Comparison of ENCODE assay signal across 1 cellular context in genomic region chr4:184733654-184734524, GRCh38.
TF ChIP-seq lines count a peak whose summit lies in the region.

CENPU (minus strand) TSS chr4:184734096; CDS start chr4:184734062, 34 bp downstream.

TF ChIP-seq in HepG2, 621 proteins besides CTCF, POLR2A, EP300 and RAD21 (continued from another document and continues in another):
- TF ChIP-seq PRDM10 (CRISPR knock-in tag; IDR thresholded peaks at IDR 0.05; ENCODE audit: low read depth) (0 out of 2 replicates have a peak, but pooled peaks have one; percentile 62), BCL6 (CRISPR knock-in tag; IDR thresholded peaks at IDR 0.05) (peak; percentile 81; the same call in 1 of the 2 replicates), THYN1 (CRISPR knock-in tag; IDR thresholded peaks at IDR 0.05; ENCODE audit: borderline replicate concordance, low read depth) (no peak), MTA1 (CRISPR knock-in tag; IDR thresholded peaks at IDR 0.05; ENCODE audit: borderline replicate concordance) (peak; percentile 87; the same call in 1 of the 2 replicates), ZNF691 (CRISPR knock-in tag; IDR thresholded peaks at IDR 0.05; ENCODE audit: borderline replicate concordance, low read depth) (peak; percentile 91), MAZ (IDR thresholded peaks at IDR 0.05; ENCODE audit: borderline replicate concordance, low read depth, low read length) (peak; percentile 98), MAZ (CRISPR knock-in tag; IDR thresholded peaks at IDR 0.05; ENCODE audit: low read depth) (peak; percentile 97), ZNF441 (CRISPR knock-in tag; IDR thresholded peaks at IDR 0.05; ENCODE audit: borderline replicate concordance) (no peak; the same call in 1 of the 2 replicates), ZNF496 (CRISPR knock-in tag; IDR thresholded peaks at IDR 0.05; ENCODE audit: insufficient replicate concordance) (no peak), HNF4G (IDR thresholded peaks at IDR 0.05; ENCODE audit: borderline replicate concordance, low read depth, low read length) (peak; percentile 77; the same call in 1 of the 2 replicates), HNF4G (CRISPR knock-in tag; IDR thresholded peaks at IDR 0.05; ENCODE audit: borderline replicate concordance, low read depth) (peak; percentile 78; the same call in 1 of the 2 replicates), TEAD3 (CRISPR knock-in tag; optimal IDR thresholded peaks at IDR 0.05; ENCODE audit: borderline replicate concordance) (peak; percentile 98), BRF2 (CRISPR knock-in tag; IDR thresholded peaks at IDR 0.05) (peak; percentile 94), EEA1 (CRISPR knock-in tag; IDR thresholded peaks at IDR 0.05; ENCODE audit: borderline replicate concordance) (peak; percentile 42; the same call in 1 of the 2 replicates), SP2 (CRISPR knock-in tag; IDR thresholded peaks at IDR 0.05) (peak; percentile 45; the same call in 1 of the 2 replicates), TRAFD1 (CRISPR knock-in tag; IDR thresholded peaks at IDR 0.05; ENCODE audit: borderline replicate concordance) (no peak), ZNF616 (CRISPR knock-in tag; IDR thresholded peaks at IDR 0.05; ENCODE audit: low read depth) (no peak), PCBP1 (IDR thresholded peaks at IDR 0.05; ENCODE audit: borderline replicate concordance, low read depth, low read length) (peak; percentile 98), ARID2 (CRISPR knock-in tag; IDR thresholded peaks at IDR 0.05; ENCODE audit: borderline replicate concordance) (peak; percentile 98; the same call in 1 of the 2 replicates), GATAD2A (CRISPR knock-in tag; IDR thresholded peaks at IDR 0.05) (peak; percentile 89), NFKB2 (CRISPR knock-in tag; IDR thresholded peaks at IDR 0.05; ENCODE audit: borderline replicate concordance) (peak; percentile 96), AKAP8 (CRISPR knock-in tag; IDR thresholded peaks at IDR 0.05) (no peak), HNRNPK (IDR thresholded peaks at IDR 0.05; ENCODE audit: low read depth, low read length, poor library complexity, severe bottlenecking) (peak; percentile 57), IRF2 (CRISPR knock-in tag; IDR thresholded peaks at IDR 0.05) (peak; percentile 94), ZNF878 (CRISPR knock-in tag; IDR thresholded peaks at IDR 0.05) (peak; percentile 98), ZNF318 (CRISPR knock-in tag; IDR thresholded peaks at IDR 0.05) (peak; percentile 76; the same call in 1 of the 2 replicates), PTBP1 (IDR thresholded peaks at IDR 0.05; ENCODE audit: low read depth, low read length, poor library complexity, severe bottlenecking) (peak; percentile 93), ZNF543 (CRISPR knock-in tag; IDR thresholded peaks at IDR 0.05) (peak; percentile 94), NFAT5 (CRISPR knock-in tag; IDR thresholded peaks at IDR 0.05) (peak; percentile 93; the same call in 1 of the 2 replicates), SP1 (IDR thresholded peaks at IDR 0.05) (no peak), SP1 (CRISPR knock-in tag; IDR thresholded peaks at IDR 0.05) (peak; percentile 91), ZFP37 (CRISPR knock-in tag; IDR thresholded peaks at IDR 0.05; ENCODE audit: borderline replicate concordance) (0 out of 2 replicates have a peak, but pooled peaks have one; percentile 38)
